ENCODE assay signal across 8 cellular contexts in the genomic region with DNA sequence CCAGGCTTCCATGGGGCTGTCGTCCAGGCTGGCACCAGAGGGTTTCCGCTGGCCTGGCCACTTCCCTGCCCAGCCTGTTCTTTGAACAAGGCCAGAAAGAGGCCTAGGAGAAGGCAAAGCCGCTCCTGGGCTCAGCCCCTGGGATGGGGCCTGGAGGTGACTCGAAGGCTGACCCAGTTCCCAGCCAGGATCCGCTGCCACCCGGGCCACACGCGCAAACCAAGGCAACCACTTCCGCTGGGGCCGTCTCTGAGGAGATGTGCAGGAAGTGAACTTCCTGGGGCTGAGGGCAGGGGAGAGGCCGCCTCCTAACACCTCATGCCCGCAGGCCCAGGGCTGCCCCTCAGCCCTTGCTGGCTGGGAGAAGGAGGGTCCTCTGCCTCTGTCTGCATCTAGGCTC. TPM values are rescaled to one million over a fixed set of nuclear protein-coding genes. Genes with fewer than 3 reads are reported as not detected.
A peak's percentile ranks its signal among the peaks of the same experiment; 100 is the strongest.
DNase-seq lines count a peak whose midpoint lies in the region; ATAC-seq and TF ChIP-seq lines count a peak whose summit lies in the region.

No MANE protein-coding gene starts in this region.

- peak overlapping the region; percentile 81 to 86 for H3K27ac Mint-ChIP-seq in activated naive CD4-positive, alpha-beta T cell treated with anti-CD3 and anti-CD28 coated beads, Interleukin-2, amount 50 U/mL, for 72 hours

- H3K9me3 ChIP-seq in sigmoid colon, result no peaks in the 10 kb centered on the region

- 36 to 69% methylated on average over 12 of the region's 12 CpGs for WGBS in sigmoid colon, 2 donors

- no peaks in the 10 kb centered on the region for H3K27me3 ChIP-seq in sigmoid colon

- DNase-seq in Daoy (ENCODE audit: low read depth), result peak; percentile 78
- DNase-seq in T-helper 1 cell, result peak; percentile 65 to 93 (median 74)
- DNase-seq in activated naive CD4-positive, alpha-beta T cell treated with anti-CD3 and anti-CD28 coated beads, Interleukin-2, amount 50 U/mL, for 72 hours (ENCODE audit: low spot score in 2 of 2), result peak; percentile 74 to 89
- no peak for DNase-seq in sigmoid colon
- no peak for DNase-seq in 8988T
- no peak for DNase-seq in HCEC 1CT
- no peak for DNase-seq in COLO829 (ENCODE audit: low spot score)

- no peak for TF ChIP-seq POLR2A in sigmoid colon (IDR thresholded peaks at IDR 0.05)

- no peak for TF ChIP-seq EP300 in sigmoid colon (IDR thresholded peaks at IDR 0.05)

- H3K9me3 Mint-ChIP-seq in activated naive CD4-positive, alpha-beta T cell treated with anti-CD3 and anti-CD28 coated beads, Interleukin-2, amount 50 U/mL, for 72 hours, result no peaks in the 10 kb centered on the region

- peak; percentile 78 for ATAC-seq in HG02610 (IDR thresholded peaks at IDR 0.05; ENCODE audit: unreplicated experiment)
- ATAC-seq in activated naive CD4-positive, alpha-beta T cell treated with anti-CD3 and anti-CD28 coated beads, Interleukin-2, amount 50 U/mL, for 72 hours, result peak; percentile 86 to 94

- peaks cover 0 to 4% of the 10 kb centered on the region in 2 donors for H3K36me3 Mint-ChIP-seq in activated naive CD4-positive, alpha-beta T cell treated with anti-CD3 and anti-CD28 coated beads, Interleukin-2, amount 50 U/mL, for 72 hours

- no peak for TF ChIP-seq CTCF in sigmoid colon (IDR thresholded peaks at IDR 0.05)

- H3K4me1 ChIP-seq in sigmoid colon, result peaks cover 0 to 65% (median 57%) of the 10 kb centered on the region in 4 donors

- intact Hi-C loops in sigmoid colon (cut with DNase I), result no loop called here

- peak overlapping the region in 3 of 4 donors; percentile 70 to 75 (median 71) for H3K27ac ChIP-seq in sigmoid colon

- H3K36me3 ChIP-seq in sigmoid colon, result peaks cover 0 to 22% (median 10%) of the 10 kb centered on the region in 4 donors

- no peak overlapping the region for H3K4me3 ChIP-seq in sigmoid colon

RNA-seq across cellular contexts. Expression of a gene that starts 15.2 kb away (rescaled TPM):
- total RNA-seq in Daoy (2014; rRNA removed; shearing (Covaris generic)), result 7.5 and 9.2 TPM in 2 replicates
- 10 to 100 TPM; 24.3 to 29.7 TPM for total RNA-seq in activated naive CD4-positive, alpha-beta T cell treated with anti-CD3 and anti-CD28 coated beads, Interleukin-2, amount 50 U/mL, for 72 hours
- 10 to 100 TPM; 19.4 to 34.6 (median 22.6) TPM for total RNA-seq in sigmoid colon
- 10 to 100 TPM in 1 of 3 donors, 1 to 10 TPM in 2; 1.2 to 13.0 (median 6.0) TPM for polyA plus RNA-seq in sigmoid colon

RNA-seq across cellular contexts. Expression of a gene that starts 34.6 kb away (rescaled TPM):
- 47.8 and 51.1 TPM in 2 replicates for total RNA-seq in Daoy (2014; rRNA removed; shearing (Covaris generic))
- total RNA-seq in activated naive CD4-positive, alpha-beta T cell treated with anti-CD3 and anti-CD28 coated beads, Interleukin-2, amount 50 U/mL, for 72 hours, result 10 to 100 TPM; 30.9 to 33.9 TPM
- 10 to 100 TPM; 32.1 to 36.0 (median 34.2) TPM for total RNA-seq in sigmoid colon
- 10 to 100 TPM; 13.2 to 19.1 (median 16.0) TPM for polyA plus RNA-seq in sigmoid colon

Comparison
In these comparisons a context has a peak if more than half of its experiments do, and no peak if none do; other contexts are left out.
1. DNase-seq: peak in Daoy (single experiment), T-helper 1 cell (5 of 5) and activated naive CD4-positive, alpha-beta T cell treated with anti-CD3 and anti-CD28 coated beads, Interleukin-2, amount 50 U/mL, for 72 hours (2 of 2); none in sigmoid colon (single experiment), 8988T (single experiment), HCEC 1CT (single experiment) and COLO829 (single experiment).